In genomic region chr12:93441617-93442410, GRCh38 we compare ENCODE assay signal across 8 cellular contexts. TPM values are rescaled to one million over a fixed set of nuclear protein-coding genes. Genes with fewer than 3 reads are reported as not detected.
A peak's percentile ranks its signal among the peaks of the same experiment; 100 is the strongest.
DNase-seq lines count a peak whose midpoint lies in the region; ATAC-seq, FAIRE-seq and TF ChIP-seq lines count a peak whose summit lies in the region.

Gene UBE2N, minus strand, starts transcription at chr12:93441947. Its CDS starts 63 bp downstream, at chr12:93441884.

- H4K20me1 ChIP-seq in OCI-LY1 (ENCODE audit: insufficient read depth, low read length): 0 out of 2 replicates have a peak, but pooled peaks cover 4% of the 10 kb centered on the region

- no peaks in the 10 kb centered on the region for H3K27me3 ChIP-seq in OCI-LY1 (ENCODE audit: insufficient read depth, low read length)

- WGBS in mesodermal cell (ENCODE audit: insufficient coverage in 2 of 2), 2 experiments: 0% methylated on average over 78 to 92 of the region's 105 CpGs

- no peak for TF ChIP-seq CTCF in D721Med (IDR thresholded peaks at IDR 0.05; ENCODE audit: insufficient read depth, missing control alignments)
- TF ChIP-seq CTCF in OCI-LY1 (IDR thresholded peaks at IDR 0.05; ENCODE audit: low read length): no peak

- in situ Hi-C loops in endometrial microvascular endothelial cells (cut with HindIII; ENCODE audit: inconsistent ontology term, low pct_unique_long_range_greater_than_20kb, low sequenced_read_pairs): no loop called here

- DNase-seq in D721Med (ENCODE audit: insufficient read length, low spot score) (peak; percentile 57), HuH-7 (ENCODE audit: low spot score) (peak; percentile 90)
- DNase-seq in activated CD8-positive, alpha-beta memory T cell treated with anti-CD3 and anti-CD28 coated beads, Interleukin-2, amount 50 U/mL, for 4 hours: peak; percentile 97
- DNase-seq in stimulated activated CD8-positive, alpha-beta memory T cell treated with anti-CD3 and anti-CD28 coated beads, Interleukin-15, amount 100 ng/mL, for 24 hours (ENCODE audit: low read depth): peak; percentile 91

- H3K79me2 ChIP-seq in OCI-LY1 (ENCODE audit: insufficient read depth, low read length): peaks cover 44% of the 10 kb centered on the region

- peak within 1 kb of the TSS; percentile 60; the same call in 1 of the 2 replicates for H2AFZ ChIP-seq in OCI-LY1 (ENCODE audit: low read length)

- H3K27ac ChIP-seq in OCI-LY1 (ENCODE audit: low read depth, low read length, poor library complexity, severe bottlenecking) (peak within 1 kb of the TSS; percentile 12), mesodermal cell (ENCODE audit: low read depth, low read length, severe bottlenecking) (peak within 1 kb of the TSS; percentile 94)

- no peak for FAIRE-seq in D721Med (lab: Jason Lieb, UNC)

- ATAC-seq in GM21515 (IDR thresholded peaks at IDR 0.05; ENCODE audit: unreplicated experiment): peak; percentile 72

- H3K9me3 ChIP-seq in OCI-LY1 (ENCODE audit: low read length) (no peaks in the 10 kb centered on the region), mesodermal cell (ENCODE audit: control insufficient read depth, low read length) (no peaks in the 10 kb centered on the region)

- no peaks in the 10 kb centered on the region for H3F3A ChIP-seq in OCI-LY1 (ENCODE audit: insufficient read depth, low read length)

- peak within 1 kb of the TSS; percentile 93 for H3K4me2 ChIP-seq in OCI-LY1 (ENCODE audit: low read length)

- H3K4me3 ChIP-seq in OCI-LY1 (ENCODE audit: low read depth, low read length, poor library complexity, severe bottlenecking) (peak within 1 kb of the TSS; percentile 89), mesodermal cell (ENCODE audit: extremely low read depth, insufficient read depth, low read length, poor library complexity, severe bottlenecking) (peak within 1 kb of the TSS; percentile 96)

- H3K9me2 ChIP-seq in OCI-LY1 (ENCODE audit: low read depth, low read length): no peaks in the 10 kb centered on the region

- H3K9ac ChIP-seq in OCI-LY1 (ENCODE audit: low read length): peak within 1 kb of the TSS; percentile 93

- peaks cover 53% of the 10 kb centered on the region for H3K4me1 ChIP-seq in OCI-LY1 (ENCODE audit: insufficient read depth, low read length, severe bottlenecking)
- H3K4me1 ChIP-seq in mesodermal cell (ENCODE audit: control insufficient read depth, insufficient read depth, low read length, poor library complexity, severe bottlenecking): peaks cover 20% of the 10 kb centered on the region

- H3K36me3 ChIP-seq in OCI-LY1 (ENCODE audit: insufficient read depth, low read length) (no peaks in the 10 kb centered on the region), mesodermal cell (ENCODE audit: control insufficient read depth, insufficient read depth, low read length) (peaks cover 9% of the 10 kb centered on the region)

RNA-seq across cellular contexts. Expression of gene UBE2N, which starts in this region (rescaled TPM):
- total RNA-seq in endometrial microvascular endothelial cells (ENCODE audit: inconsistent ontology term): 69.1 TPM
- 151 TPM for polyA plus RNA-seq in mesodermal cell (2013, experiment 1 of 2)
- polyA plus RNA-seq in mesodermal cell (2013, experiment 2 of 2): 141 TPM

Comparison
In these comparisons a context has a peak if more than half of its experiments do, and no peak if none do; other contexts are left out.
1. Peak in every context shown above with its lines: DNase-seq, ATAC-seq, H3K4me3 ChIP-seq and H3K27ac ChIP-seq.